ENCODE assay signal across 16 cellular contexts in the genomic region with DNA sequence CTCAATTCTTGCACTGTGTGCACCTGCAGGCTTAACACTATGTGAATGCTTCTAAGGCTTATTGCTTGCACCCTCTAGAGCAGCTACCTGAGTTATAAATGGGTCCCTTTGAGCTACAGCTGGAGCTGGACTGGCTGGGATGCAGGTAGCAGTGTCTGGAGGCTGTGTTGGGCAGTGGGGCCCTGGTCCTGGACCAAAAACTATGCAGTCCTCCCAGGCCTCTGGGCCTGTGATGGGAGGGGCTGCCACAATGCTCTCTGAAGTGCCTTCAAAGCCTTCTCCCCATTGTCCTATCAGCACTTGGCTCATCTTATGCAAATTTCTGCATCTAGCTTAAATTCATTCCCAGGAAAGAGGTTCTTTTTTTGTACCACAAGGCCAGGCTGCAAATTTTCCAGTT. TPM values are rescaled to one million over a fixed set of nuclear protein-coding genes. Genes with fewer than 3 reads are reported as not detected.
DNase-seq lines count a peak whose midpoint lies in the region; ATAC-seq and TF ChIP-seq lines count a peak whose summit lies in the region.
"Had no signal": no experiment of that assay in that cellular context is flagged by ENCODE, and none has a peak within 500 bp of the region (broad histone marks: within the 10 kb centered on the region; RNA-seq: fewer than 3 reads in every experiment).

No MANE protein-coding gene starts in this region.

- H3K9me3 ChIP-seq in HEK293 (ENCODE audit: control insufficient read depth, insufficient read depth, low read depth, low read length) (no peaks in the 10 kb centered on the region), T-helper 17 cell (ENCODE audit: control insufficient read depth, low read length, poor library complexity, severe bottlenecking) (no peaks in the 10 kb centered on the region), neutrophil (no peaks in the 10 kb centered on the region)
- H3K9me3 ChIP-seq: A549, BE2C, HAP-1 had no signal

- H3K36me3 ChIP-seq in HEK293 (ENCODE audit: control insufficient read depth in 2 of 2, insufficient read depth in 1 of 2, low read length in 2 of 2) (peaks cover 4 to 26% of the 10 kb centered on the region in 2 experiments; a peak in 2 of 3 replicates), neutrophil (peaks cover 29% of the 10 kb centered on the region)

- DNase-seq in T-helper 17 cell (no peak), immature natural killer cell (no peak)
- no peak for DNase-seq in activated CD4-positive, alpha-beta T cell treated with anti-CD3 and anti-CD28 coated beads, Interleukin-2, amount 50 U/mL, for 4 hours
- no peak for DNase-seq in activated CD4-positive, alpha-beta T cell treated with anti-CD3 and anti-CD28 coated beads for 4 hours
- DNase-seq: BE2C; CD4-positive, alpha-beta memory T cell; DMS79; EL; HFFc6 had no signal

- no peaks in the 10 kb centered on the region for H3K27me3 ChIP-seq in neutrophil
- H3K27me3 ChIP-seq: BE2C had no signal

- H3K4me1 Mint-ChIP-seq in T-helper 17 cell (peaks cover 19% of the 10 kb centered on the region), immature natural killer cell (peaks cover 36 to 76% of the 10 kb centered on the region in 2 donors)

- H3K27ac Mint-ChIP-seq in T-helper 17 cell (peak overlapping the region; percentile 37), immature natural killer cell (peak overlapping the region in 4 of 6 donors; percentile 33 to 81 (median 49))
- H3K27ac Mint-ChIP-seq: HFFc6 had no signal

- H3K27me3 Mint-ChIP-seq in T-helper 17 cell (no peaks in the 10 kb centered on the region), immature natural killer cell (ENCODE audit: low read depth in 3 of 3) (peaks cover 3 to 13% (median 3%) of the 10 kb centered on the region in 3 donors)
- H3K27me3 Mint-ChIP-seq: CD4-positive, alpha-beta memory T cell had no signal

- ATAC-seq in T-helper 17 cell = peak; percentile 22
- no peak for ATAC-seq in HG03520 (IDR thresholded peaks at IDR 0.05; ENCODE audit: unreplicated experiment)

- H3K9me3 Mint-ChIP-seq in immature natural killer cell = no peaks in the 10 kb centered on the region
- H3K9me3 Mint-ChIP-seq: HFFc6 had no signal

- CTCF ChIA-PET in HEK293 (lab: Yijun Ruan, JAX) = interaction anchor here (1.5 kb wide), 1 partner anchor 19 kb away, joined by 15 read pairs; no protein-coding TSS in a partner anchor

- H3K36me3 Mint-ChIP-seq in T-helper 17 cell (ENCODE audit: low read depth) (peaks cover 4% of the 10 kb centered on the region), immature natural killer cell (peaks cover 14 to 52% (median 25%) of the 10 kb centered on the region in 3 donors)

- H3K4me1 ChIP-seq in HEK293 (ENCODE audit: control insufficient read depth, insufficient read depth, low read length) (no peaks in the 10 kb centered on the region), neutrophil (ENCODE audit: control insufficient read depth in 1 of 2, insufficient read depth in 1 of 2, low read depth in 1 of 2, low read length in 1 of 2) (no peaks in the 10 kb centered on the region)
- H3K4me1 ChIP-seq: A549, BE2C, HAP-1 had no signal

- TF ChIP-seq CTCF in HEK293 (tag by site-specific recombination; IDR thresholded peaks at IDR 0.05) = no peak
- no peak for TF ChIP-seq CTCF in neutrophil (IDR thresholded peaks at IDR 0.05)

- H3K4me3 Mint-ChIP-seq in T-helper 17 cell = peak overlapping the region; percentile 51
- peak overlapping the region in 1 of 5 donors; percentile 4 for H3K4me3 Mint-ChIP-seq in immature natural killer cell
- H3K4me3 Mint-ChIP-seq: CD4-positive, alpha-beta memory T cell; HFFc6 had no signal

- H3K27ac ChIP-seq in HEK293 (ENCODE audit: extremely low read depth, low read depth, low read length) (no peak overlapping the region), neutrophil (peak overlapping the region; percentile 4)
- H3K27ac ChIP-seq: A549, C4-2B, HL-60 had no signal

- H3K4me3 ChIP-seq in HEK293 (ENCODE audit: low read depth, low read length) (no peak overlapping the region), neutrophil (ENCODE audit: low read depth in 1 of 2, low read length in 1 of 2) (no peak overlapping the region)
- H3K4me3 ChIP-seq: A549, HAP-1 had no signal

- POLR2A ChIA-PET in HEK293 (lab: Yijun Ruan, JAX) = interaction anchor here (0.8 kb wide), 1 partner anchor 78 kb away, joined by 3 read pairs; no protein-coding TSS in a partner anchor

TF ChIP-seq in HEK293, 187 proteins besides CTCF, POLR2A, EP300 and RAD21:
- TF ChIP-seq ZNF585B (tag by site-specific recombination; IDR thresholded peaks at IDR 0.05) (peak; percentile 61), TCF7L2 (IDR thresholded peaks at IDR 0.05; ENCODE audit: borderline replicate concordance, low read depth, low read length) (no peak), ZNF843 (tag by site-specific recombination; IDR thresholded peaks at IDR 0.05) (no peak), ZNF426 (tag by site-specific recombination; IDR thresholded peaks at IDR 0.05) (no peak)

RNA-seq across cellular contexts. Expression of gene KBTBD2, which starts 26.1 kb away (rescaled TPM):
- 100 to 1,000 TPM; 118 to 129 TPM for total RNA-seq in T-helper 17 cell
- polyA plus RNA-seq in immature natural killer cell = 10 to 100 TPM; 31.3 to 79.2 (median 51.1) TPM
